1 cellular context compared by ENCODE assay signal in the genomic region with DNA sequence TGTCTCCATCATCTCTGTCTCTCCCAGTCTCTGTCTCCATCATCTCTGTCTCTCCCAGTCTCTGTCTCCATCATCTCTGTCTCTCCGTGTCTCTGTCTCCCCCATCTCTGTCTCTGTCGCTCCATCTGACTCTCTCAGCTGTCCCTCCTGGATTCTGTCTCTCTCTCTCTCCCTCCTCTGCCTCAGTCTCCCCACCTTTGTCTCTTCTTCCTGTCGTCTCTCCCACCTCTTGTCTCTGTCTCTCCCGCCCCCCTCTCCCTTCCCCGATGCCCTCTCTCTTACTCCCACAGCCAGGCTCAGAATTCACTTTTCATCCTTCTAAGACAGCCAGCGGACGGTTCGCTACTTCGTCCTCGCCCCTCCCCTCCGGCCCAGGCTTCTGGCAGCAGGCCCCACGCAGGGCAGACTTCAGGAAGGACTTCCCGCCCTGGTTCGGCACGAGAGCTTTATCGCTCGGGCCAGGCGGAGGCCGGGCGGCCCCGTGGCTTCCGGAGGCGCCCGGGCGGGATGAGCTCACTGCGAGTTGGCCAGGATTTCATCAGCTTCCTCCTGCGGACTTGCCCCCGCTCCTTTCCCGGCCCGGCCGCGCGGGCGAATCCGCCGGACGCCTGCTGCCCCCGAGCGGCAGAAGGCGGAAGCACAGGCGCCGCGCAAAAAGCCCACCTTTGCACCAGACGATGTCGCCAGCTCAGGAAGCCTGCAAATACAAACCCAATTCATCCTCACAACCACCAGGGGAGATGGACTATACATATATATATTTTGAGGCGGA.
TF ChIP-seq lines count a peak whose summit lies in the region.

No MANE protein-coding gene starts in this region.

TF ChIP-seq in HepG2, 621 proteins besides CTCF, POLR2A, EP300 and RAD21 (continued from another document and continues in another):
- peak; percentile 91 for TF ChIP-seq SALL1 (CRISPR knock-in tag; IDR thresholded peaks at IDR 0.05)
- TF ChIP-seq AKAP8 (CRISPR knock-in tag; IDR thresholded peaks at IDR 0.05): peak; percentile 78
- peak; percentile 92 for TF ChIP-seq UBTF (CRISPR knock-in tag; IDR thresholded peaks at IDR 0.05)
- no peak for TF ChIP-seq MIXL1 (CRISPR knock-in tag; IDR thresholded peaks at IDR 0.05)
- TF ChIP-seq, protein P1, sequence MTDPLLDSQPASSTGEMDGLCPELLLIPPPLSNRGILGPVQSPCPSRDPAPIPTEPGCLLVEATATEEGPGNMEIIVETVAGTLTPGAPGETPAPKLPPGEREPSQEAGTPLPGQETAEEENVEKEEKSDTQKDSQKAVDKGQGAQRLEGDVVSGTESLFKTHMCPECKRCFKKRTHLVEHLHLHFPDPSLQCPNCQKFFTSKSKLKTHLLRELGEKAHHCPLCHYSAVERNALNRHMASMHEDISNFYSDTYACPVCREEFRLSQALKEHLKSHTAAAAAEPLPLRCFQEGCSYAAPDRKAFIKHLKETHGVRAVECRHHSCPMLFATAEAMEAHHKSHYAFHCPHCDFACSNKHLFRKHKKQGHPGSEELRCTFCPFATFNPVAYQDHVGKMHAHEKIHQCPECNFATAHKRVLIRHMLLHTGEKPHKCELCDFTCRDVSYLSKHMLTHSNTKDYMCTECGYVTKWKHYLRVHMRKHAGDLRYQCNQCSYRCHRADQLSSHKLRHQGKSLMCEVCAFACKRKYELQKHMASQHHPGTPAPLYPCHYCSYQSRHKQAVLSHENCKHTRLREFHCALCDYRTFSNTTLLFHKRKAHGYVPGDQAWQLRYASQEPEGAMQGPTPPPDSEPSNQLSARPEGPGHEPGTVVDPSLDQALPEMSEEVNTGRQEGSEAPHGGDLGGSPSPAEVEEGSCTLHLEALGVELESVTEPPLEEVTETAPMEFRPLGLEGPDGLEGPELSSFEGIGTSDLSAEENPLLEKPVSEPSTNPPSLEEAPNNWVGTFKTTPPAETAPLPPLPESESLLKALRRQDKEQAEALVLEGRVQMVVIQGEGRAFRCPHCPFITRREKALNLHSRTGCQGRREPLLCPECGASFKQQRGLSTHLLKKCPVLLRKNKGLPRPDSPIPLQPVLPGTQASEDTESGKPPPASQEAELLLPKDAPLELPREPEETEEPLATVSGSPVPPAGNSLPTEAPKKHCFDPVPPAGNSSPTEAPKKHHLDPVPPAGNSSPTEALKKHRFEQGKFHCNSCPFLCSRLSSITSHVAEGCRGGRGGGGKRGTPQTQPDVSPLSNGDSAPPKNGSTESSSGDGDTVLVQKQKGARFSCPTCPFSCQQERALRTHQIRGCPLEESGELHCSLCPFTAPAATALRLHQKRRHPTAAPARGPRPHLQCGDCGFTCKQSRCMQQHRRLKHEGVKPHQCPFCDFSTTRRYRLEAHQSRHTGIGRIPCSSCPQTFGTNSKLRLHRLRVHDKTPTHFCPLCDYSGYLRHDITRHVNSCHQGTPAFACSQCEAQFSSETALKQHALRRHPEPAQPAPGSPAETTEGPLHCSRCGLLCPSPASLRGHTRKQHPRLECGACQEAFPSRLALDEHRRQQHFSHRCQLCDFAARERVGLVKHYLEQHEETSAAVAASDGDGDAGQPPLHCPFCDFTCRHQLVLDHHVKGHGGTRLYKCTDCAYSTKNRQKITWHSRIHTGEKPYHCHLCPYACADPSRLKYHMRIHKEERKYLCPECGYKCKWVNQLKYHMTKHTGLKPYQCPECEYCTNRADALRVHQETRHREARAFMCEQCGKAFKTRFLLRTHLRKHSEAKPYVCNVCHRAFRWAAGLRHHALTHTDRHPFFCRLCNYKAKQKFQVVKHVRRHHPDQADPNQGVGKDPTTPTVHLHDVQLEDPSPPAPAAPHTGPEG (CRISPR knock-in tag; IDR thresholded peaks at IDR 0.05): peak; percentile 81; the same call in 1 of the 2 replicates
- TF ChIP-seq, protein P2, sequence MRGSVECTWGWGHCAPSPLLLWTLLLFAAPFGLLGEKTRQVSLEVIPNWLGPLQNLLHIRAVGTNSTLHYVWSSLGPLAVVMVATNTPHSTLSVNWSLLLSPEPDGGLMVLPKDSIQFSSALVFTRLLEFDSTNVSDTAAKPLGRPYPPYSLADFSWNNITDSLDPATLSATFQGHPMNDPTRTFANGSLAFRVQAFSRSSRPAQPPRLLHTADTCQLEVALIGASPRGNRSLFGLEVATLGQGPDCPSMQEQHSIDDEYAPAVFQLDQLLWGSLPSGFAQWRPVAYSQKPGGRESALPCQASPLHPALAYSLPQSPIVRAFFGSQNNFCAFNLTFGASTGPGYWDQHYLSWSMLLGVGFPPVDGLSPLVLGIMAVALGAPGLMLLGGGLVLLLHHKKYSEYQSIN (CRISPR knock-in tag; IDR thresholded peaks at IDR 0.05; ENCODE audit: borderline replicate concordance): no peak
- TF ChIP-seq MYC (CRISPR knock-in tag; IDR thresholded peaks at IDR 0.05; ENCODE audit: borderline replicate concordance): peak; percentile 91
- peak; percentile 66 for TF ChIP-seq RFXAP (CRISPR knock-in tag; IDR thresholded peaks at IDR 0.05; ENCODE audit: borderline replicate concordance)
- peak; percentile 64; the same call in 1 of the 2 replicates for TF ChIP-seq ZNF670 (CRISPR knock-in tag; IDR thresholded peaks at IDR 0.05; ENCODE audit: borderline replicate concordance)
- TF ChIP-seq ZNF607 (CRISPR knock-in tag; IDR thresholded peaks at IDR 0.05; ENCODE audit: borderline replicate concordance): peak; percentile 46; the same call in 1 of the 2 replicates
- TF ChIP-seq, protein P3, sequence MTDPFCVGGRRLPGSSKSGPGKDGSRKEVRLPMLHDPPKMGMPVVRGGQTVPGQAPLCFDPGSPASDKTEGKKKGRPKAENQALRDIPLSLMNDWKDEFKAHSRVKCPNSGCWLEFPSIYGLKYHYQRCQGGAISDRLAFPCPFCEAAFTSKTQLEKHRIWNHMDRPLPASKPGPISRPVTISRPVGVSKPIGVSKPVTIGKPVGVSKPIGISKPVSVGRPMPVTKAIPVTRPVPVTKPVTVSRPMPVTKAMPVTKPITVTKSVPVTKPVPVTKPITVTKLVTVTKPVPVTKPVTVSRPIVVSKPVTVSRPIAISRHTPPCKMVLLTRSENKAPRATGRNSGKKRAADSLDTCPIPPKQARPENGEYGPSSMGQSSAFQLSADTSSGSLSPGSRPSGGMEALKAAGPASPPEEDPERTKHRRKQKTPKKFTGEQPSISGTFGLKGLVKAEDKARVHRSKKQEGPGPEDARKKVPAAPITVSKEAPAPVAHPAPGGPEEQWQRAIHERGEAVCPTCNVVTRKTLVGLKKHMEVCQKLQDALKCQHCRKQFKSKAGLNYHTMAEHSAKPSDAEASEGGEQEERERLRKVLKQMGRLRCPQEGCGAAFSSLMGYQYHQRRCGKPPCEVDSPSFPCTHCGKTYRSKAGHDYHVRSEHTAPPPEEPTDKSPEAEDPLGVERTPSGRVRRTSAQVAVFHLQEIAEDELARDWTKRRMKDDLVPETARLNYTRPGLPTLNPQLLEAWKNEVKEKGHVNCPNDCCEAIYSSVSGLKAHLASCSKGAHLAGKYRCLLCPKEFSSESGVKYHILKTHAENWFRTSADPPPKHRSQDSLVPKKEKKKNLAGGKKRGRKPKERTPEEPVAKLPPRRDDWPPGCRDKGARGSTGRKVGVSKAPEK (CRISPR knock-in tag; IDR thresholded peaks at IDR 0.05; ENCODE audit: borderline replicate concordance): peak; percentile 31; the same call in 1 of the 2 replicates
- no peak for TF ChIP-seq SNAPC2 (CRISPR knock-in tag; IDR thresholded peaks at IDR 0.05)
- TF ChIP-seq KAT7 (CRISPR knock-in tag; IDR thresholded peaks at IDR 0.05; ENCODE audit: borderline replicate concordance): no peak
- TF ChIP-seq, protein P4, sequence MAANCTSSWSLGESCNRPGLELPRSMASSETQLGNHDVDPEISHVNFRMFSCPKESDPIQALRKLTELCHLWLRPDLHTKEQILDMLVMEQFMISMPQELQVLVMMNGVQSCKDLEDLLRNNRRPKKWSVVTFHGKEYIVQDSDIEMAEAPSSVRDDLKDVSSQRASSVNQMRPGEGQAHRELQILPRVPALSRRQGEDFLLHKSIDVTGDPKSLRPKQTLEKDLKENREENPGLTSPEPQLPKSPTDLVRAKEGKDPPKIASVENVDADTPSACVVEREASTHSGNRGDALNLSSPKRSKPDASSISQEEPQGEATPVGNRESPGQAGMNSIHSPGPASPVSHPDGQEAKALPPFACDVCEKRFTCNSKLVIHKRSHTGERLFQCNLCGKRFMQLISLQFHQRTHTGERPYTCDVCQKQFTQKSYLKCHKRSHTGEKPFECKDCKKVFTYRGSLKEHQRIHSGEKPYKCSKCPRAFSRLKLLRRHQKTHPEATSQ (CRISPR knock-in tag; IDR thresholded peaks at IDR 0.05; ENCODE audit: borderline replicate concordance): no peak
- TF ChIP-seq, protein P5, sequence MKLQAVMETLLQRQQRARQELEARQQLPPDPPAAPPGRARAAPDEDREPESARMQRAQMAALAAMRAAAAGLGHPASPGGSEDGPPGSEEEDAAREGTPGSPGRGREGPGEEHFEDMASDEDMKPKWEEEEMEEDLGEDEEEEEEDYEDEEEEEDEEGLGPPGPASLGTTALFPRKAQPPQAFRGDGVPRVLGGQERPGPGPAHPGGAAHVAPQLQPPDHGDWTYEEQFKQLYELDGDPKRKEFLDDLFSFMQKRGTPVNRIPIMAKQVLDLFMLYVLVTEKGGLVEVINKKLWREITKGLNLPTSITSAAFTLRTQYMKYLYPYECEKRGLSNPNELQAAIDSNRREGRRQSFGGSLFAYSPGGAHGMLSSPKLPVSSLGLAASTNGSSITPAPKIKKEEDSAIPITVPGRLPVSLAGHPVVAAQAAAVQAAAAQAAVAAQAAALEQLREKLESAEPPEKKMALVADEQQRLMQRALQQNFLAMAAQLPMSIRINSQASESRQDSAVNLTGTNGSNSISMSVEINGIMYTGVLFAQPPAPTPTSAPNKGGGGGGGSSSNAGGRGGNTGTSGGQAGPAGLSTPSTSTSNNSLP (IDR thresholded peaks at IDR 0.05; ENCODE audit: low read depth, low read length): peak; percentile 66
- TF ChIP-seq ZNF883 (CRISPR knock-in tag; IDR thresholded peaks at IDR 0.05; ENCODE audit: not compliant biosample characterization): peak; percentile 45
- TF ChIP-seq TBL1XR1 (IDR thresholded peaks at IDR 0.05; ENCODE audit: borderline replicate concordance, low read length, partially characterized antibody): no peak
- 0 out of 4 replicates have a peak, but pooled peaks of 1 of the 2 experiments have one; percentile 21 for TF ChIP-seq NR2F1 (CRISPR knock-in tag; IDR thresholded peaks at IDR 0.05)
- TF ChIP-seq ZBTB21 (CRISPR knock-in tag; IDR thresholded peaks at IDR 0.05): no peak
- peak; percentile 85 for TF ChIP-seq ZNF646 (CRISPR knock-in tag; IDR thresholded peaks at IDR 0.05)
- no peak for TF ChIP-seq SNRNP70 (IDR thresholded peaks at IDR 0.05; ENCODE audit: low read depth, low read length)
- TF ChIP-seq ZNF788 (CRISPR knock-in tag; IDR thresholded peaks at IDR 0.05; ENCODE audit: borderline replicate concordance): peak; percentile 95
- TF ChIP-seq EZH2 (conservative IDR thresholded peaks at IDR 0.05; ENCODE audit: low read depth, low read length): no peak
- no peak for TF ChIP-seq ZNF224 (CRISPR knock-in tag; IDR thresholded peaks at IDR 0.05)
- TF ChIP-seq EHMT2 (IDR thresholded peaks at IDR 0.05; ENCODE audit: borderline replicate concordance, low read depth, low read length): no peak
- 0 out of 2 replicates have a peak, but pooled peaks have one; percentile 44 for TF ChIP-seq ZNF160 (CRISPR knock-in tag; IDR thresholded peaks at IDR 0.05)
- no peak for TF ChIP-seq MTF1 (CRISPR knock-in tag; IDR thresholded peaks at IDR 0.05)
